In genomic region chr1:116737855-116738318, GRCh38 we compare ENCODE assay signal across 8 cellular contexts. TPM values are rescaled to one million over a fixed set of nuclear protein-coding genes. Genes with fewer than 3 reads are reported as not detected.
A peak's percentile ranks its signal among the peaks of the same experiment; 100 is the strongest.
DNase-seq lines count a peak whose midpoint lies in the region; ATAC-seq lines count a peak whose summit lies in the region.

No MANE protein-coding gene starts in this region.

- H3K27ac Mint-ChIP-seq in activated T-helper 17 cell treated with anti-CD3 and anti-CD28 coated beads, Interleukin-2, amount 50 U/mL, for 72 hours: peak overlapping the region; percentile 100

- peaks cover 32% of the 10 kb centered on the region for H3K36me3 Mint-ChIP-seq in activated T-helper 17 cell treated with anti-CD3 and anti-CD28 coated beads, Interleukin-2, amount 50 U/mL, for 72 hours (ENCODE audit: low read depth)

- ATAC-seq in GM19035 (IDR thresholded peaks at IDR 0.05; ENCODE audit: unreplicated experiment) (peak; percentile 33), HG03342 (IDR thresholded peaks at IDR 0.05; ENCODE audit: unreplicated experiment) (peak; percentile 31)
- ATAC-seq in activated T-helper 17 cell treated with anti-CD3 and anti-CD28 coated beads, Interleukin-2, amount 50 U/mL, for 72 hours (replicated peaks): peak; percentile 57

- peaks cover 49% of the 10 kb centered on the region for H3K4me1 Mint-ChIP-seq in activated T-helper 17 cell treated with anti-CD3 and anti-CD28 coated beads, Interleukin-2, amount 50 U/mL, for 72 hours

- H3K27me3 Mint-ChIP-seq in activated T-helper 17 cell treated with anti-CD3 and anti-CD28 coated beads, Interleukin-2, amount 50 U/mL, for 72 hours: no peaks in the 10 kb centered on the region

- peaks cover 11% of the 10 kb centered on the region for H3K9me3 Mint-ChIP-seq in activated T-helper 17 cell treated with anti-CD3 and anti-CD28 coated beads, Interleukin-2, amount 50 U/mL, for 72 hours

- peak overlapping the region; percentile 93 for H3K4me3 Mint-ChIP-seq in activated T-helper 17 cell treated with anti-CD3 and anti-CD28 coated beads, Interleukin-2, amount 50 U/mL, for 72 hours

- peak; percentile 36 to 53 for DNase-seq in stimulated activated CD4-positive, alpha-beta T cell treated with anti-CD3 and anti-CD28 coated beads, Interleukin-4, amount 100 ng/mL, for 4 hours
- DNase-seq in AG20443 (ENCODE audit: low spot score) (no peak), mesenteric fat pad (ENCODE audit: low spot score) (no peak), NCI-H1694 (lab: John Stamatoyannopoulos, UW) (no peak), activated gamma-delta T cell (lab: John Stamatoyannopoulos, UW) (no peak)

RNA-seq across cellular contexts. Expression of gene CD2, which starts 16.3 kb away (rescaled TPM):
- total RNA-seq in activated T-helper 17 cell treated with anti-CD3 and anti-CD28 coated beads, Interleukin-2, amount 50 U/mL, for 72 hours: 100 to 1,000 TPM; 303 to 473 TPM
- 2.3 TPM for total RNA-seq in mesenteric fat pad

Comparison
In these comparisons a context has a peak if more than half of its experiments do, and no peak if none do; other contexts are left out.
1. DNase-seq: peak in stimulated activated CD4-positive, alpha-beta T cell treated with anti-CD3 and anti-CD28 coated beads, Interleukin-4, amount 100 ng/mL, for 4 hours (2 of 2); none in AG20443 (single experiment), mesenteric fat pad (single experiment), NCI-H1694 (single experiment) and activated gamma-delta T cell (single experiment).
2. RNA of gene CD2, which starts 16.3 kb away (total RNA-seq): 303 to 473 TPM in activated T-helper 17 cell treated with anti-CD3 and anti-CD28 coated beads, Interleukin-2, amount 50 U/mL, for 72 hours; 2.3 TPM in mesenteric fat pad (single experiment); every median in the first group is over 10 times any median in the second.
3. Peak in every context shown above with its lines, with median percentiles within 50 percentile points of each other: ATAC-seq.